8 cellular contexts compared by ENCODE assay signal in the genomic region with DNA sequence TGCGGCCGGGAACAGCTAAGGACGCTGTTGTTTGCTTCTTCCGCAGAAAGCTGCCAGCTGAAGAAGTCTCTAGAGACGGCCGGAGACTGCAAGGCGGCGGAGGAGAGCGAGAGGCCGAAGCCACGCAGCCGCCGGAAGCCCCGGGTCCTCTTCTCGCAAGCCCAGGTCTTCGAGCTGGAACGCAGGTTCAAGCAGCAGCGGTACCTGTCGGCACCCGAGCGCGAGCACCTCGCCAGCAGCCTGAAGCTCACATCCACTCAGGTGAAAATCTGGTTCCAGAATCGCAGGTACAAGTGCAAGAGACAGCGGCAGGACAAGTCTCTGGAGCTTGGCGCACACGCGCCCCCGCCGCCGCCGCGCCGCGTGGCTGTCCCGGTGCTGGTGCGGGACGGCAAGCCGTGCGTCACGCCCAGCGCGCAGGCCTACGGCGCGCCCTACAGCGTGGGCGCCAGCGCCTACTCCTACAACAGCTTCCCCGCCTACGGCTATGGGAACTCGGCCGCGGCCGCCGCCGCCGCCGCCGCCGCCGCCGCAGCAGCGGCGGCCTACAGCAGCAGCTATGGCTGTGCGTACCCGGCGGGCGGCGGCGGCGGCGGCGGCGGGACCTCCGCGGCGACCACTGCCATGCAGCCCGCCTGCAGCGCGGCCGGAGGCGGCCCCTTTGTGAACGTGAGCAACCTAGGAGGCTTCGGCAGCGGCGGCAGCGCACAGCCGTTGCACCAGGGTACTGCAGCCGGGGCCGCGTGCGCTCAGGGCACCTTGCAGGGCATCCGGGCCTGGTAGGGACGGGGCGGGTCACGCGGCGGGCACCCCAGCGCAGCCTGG. TPM values are rescaled to one million over a fixed set of nuclear protein-coding genes. Genes with fewer than 3 reads are reported as not detected.
DNase-seq lines count a peak whose midpoint lies in the region; ATAC-seq and TF ChIP-seq lines count a peak whose summit lies in the region.

No MANE protein-coding gene starts in this region.

- no peak overlapping the region for H4K5ac ChIP-seq in mesendoderm (ENCODE audit: low read length)

- no peaks in the 10 kb centered on the region for H3K36me3 ChIP-seq in ascending aorta
- H3K36me3 ChIP-seq in mesendoderm (ENCODE audit: control insufficient read depth, insufficient read depth, low read length), result no peaks in the 10 kb centered on the region
- H3K36me3 ChIP-seq in WERI-Rb-1, result no peaks in the 10 kb centered on the region

- no peak overlapping the region for H3K23ac ChIP-seq in mesendoderm (ENCODE audit: low read length)

- no peak for TF ChIP-seq CTCF in ascending aorta (IDR thresholded peaks at IDR 0.05)
- no peak for TF ChIP-seq CTCF in WERI-Rb-1 (IDR thresholded peaks at IDR 0.05; ENCODE audit: low read depth, low read length)

- peaks cover 8% of the 10 kb centered on the region for H3K27me3 ChIP-seq in ascending aorta
- peaks cover 91% of the 10 kb centered on the region for H3K27me3 ChIP-seq in mesendoderm (ENCODE audit: insufficient read depth, low read length, poor library complexity)
- peaks cover 5% of the 10 kb centered on the region for H3K27me3 ChIP-seq in WERI-Rb-1 (ENCODE audit: insufficient read depth, low read depth, severe bottlenecking)

- peaks cover 0 to 5% of the 10 kb centered on the region in 2 donors for H3K4me1 ChIP-seq in ascending aorta
- H3K4me1 ChIP-seq in mesendoderm (ENCODE audit: control insufficient read depth, low read depth, low read length), result peaks cover 3% of the 10 kb centered on the region

- intact Hi-C loops in ascending aorta (cut with DNase I), result no loop called here

- no CpG with 5 or more reads among the region's 100 CpGs for WGBS in mesendoderm (ENCODE audit: extremely low coverage, insufficient coverage, low lambda C conversion rate)

- no peak overlapping the region for H4K8ac ChIP-seq in mesendoderm (ENCODE audit: low read depth, low read length)

- H2BK5ac ChIP-seq in mesendoderm (ENCODE audit: low read length), result no peak overlapping the region

- H3K9ac ChIP-seq in mesendoderm (ENCODE audit: low read length), result no peak overlapping the region

- H2BK15ac ChIP-seq in mesendoderm (replicated peaks; ENCODE audit: low read depth), result no peak overlapping the region

- ATAC-seq in HG02759 (IDR thresholded peaks at IDR 0.05; ENCODE audit: unreplicated experiment), result no peak

- no peak overlapping the region for H2AK5ac ChIP-seq in mesendoderm (ENCODE audit: low read length)

- H3K79me2 ChIP-seq in mesendoderm (ENCODE audit: control insufficient read depth, insufficient read depth, low read length), result no peaks in the 10 kb centered on the region

- peak; percentile 30 for DNase-seq in stimulated activated CD4-positive, alpha-beta T cell treated with anti-CD3 and anti-CD28 coated beads, Interleukin-2, amount 100 ng/mL, for 4 hours (ENCODE audit: low read depth)
- DNase-seq in stimulated activated CD4-positive, alpha-beta T cell treated with anti-CD3 and anti-CD28 coated beads, Interleukin-2, amount 100 ng/mL, for 48 hours, result no peak
- DNase-seq in ascending aorta (ENCODE audit: low spot score in 2 of 2), result peak in 1 of 2 donors; percentile 46
- no peak for DNase-seq in mesendoderm
- no peak for DNase-seq in ureter (ENCODE audit: low spot score)
- no peak for DNase-seq in HuH-7 (ENCODE audit: low spot score)
- DNase-seq in WERI-Rb-1, result no peak

- H3K79me1 ChIP-seq in mesendoderm (ENCODE audit: low read length), result no peaks in the 10 kb centered on the region

- H3K4ac ChIP-seq in mesendoderm (ENCODE audit: low read depth, low read length), result no peak overlapping the region

- H3K4me3 ChIP-seq in ascending aorta, result peak overlapping the region; percentile 35 to 45
- no peak overlapping the region for H3K4me3 ChIP-seq in mesendoderm (ENCODE audit: low read length)
- no peak overlapping the region for H3K4me3 ChIP-seq in WERI-Rb-1 (ENCODE audit: low read depth, low read length)

- H3K4me2 ChIP-seq in mesendoderm (ENCODE audit: low read length), result no peak overlapping the region

- H3K18ac ChIP-seq in mesendoderm (ENCODE audit: low read length), result no peak overlapping the region

- H3K9me3 ChIP-seq in ascending aorta (no peaks in the 10 kb centered on the region), WERI-Rb-1 (ENCODE audit: severe bottlenecking) (no peaks in the 10 kb centered on the region)

- H3K56ac ChIP-seq in mesendoderm (ENCODE audit: low read length), result peak overlapping the region; percentile 49

- H2BK120ac ChIP-seq in mesendoderm (ENCODE audit: low read depth, low read length), result no peak overlapping the region

- no peak overlapping the region for H3K27ac ChIP-seq in ascending aorta
- no peak overlapping the region for H3K27ac ChIP-seq in mesendoderm (ENCODE audit: low read depth, low read length)
- no peak overlapping the region for H3K27ac ChIP-seq in WERI-Rb-1

RNA-seq across cellular contexts. Expression of gene NKX2-3, which starts 2.4 kb away (rescaled TPM):
- total RNA-seq in ascending aorta, result not detected
- not detected for polyA plus RNA-seq in mesendoderm (2013, experiment 1 of 2)
- not detected for polyA plus RNA-seq in mesendoderm (2013, experiment 2 of 2)
- not detected for total RNA-seq in ureter

Comparison
In these comparisons a context has a peak if more than half of its experiments do, and no peak if none do; other contexts are left out.
1. H3K4me3 ChIP-seq: peak in ascending aorta (2 of 2); none in mesendoderm (single experiment) and WERI-Rb-1 (single experiment).